ENCODE assay signal across 15 cellular contexts in the genomic region with DNA sequence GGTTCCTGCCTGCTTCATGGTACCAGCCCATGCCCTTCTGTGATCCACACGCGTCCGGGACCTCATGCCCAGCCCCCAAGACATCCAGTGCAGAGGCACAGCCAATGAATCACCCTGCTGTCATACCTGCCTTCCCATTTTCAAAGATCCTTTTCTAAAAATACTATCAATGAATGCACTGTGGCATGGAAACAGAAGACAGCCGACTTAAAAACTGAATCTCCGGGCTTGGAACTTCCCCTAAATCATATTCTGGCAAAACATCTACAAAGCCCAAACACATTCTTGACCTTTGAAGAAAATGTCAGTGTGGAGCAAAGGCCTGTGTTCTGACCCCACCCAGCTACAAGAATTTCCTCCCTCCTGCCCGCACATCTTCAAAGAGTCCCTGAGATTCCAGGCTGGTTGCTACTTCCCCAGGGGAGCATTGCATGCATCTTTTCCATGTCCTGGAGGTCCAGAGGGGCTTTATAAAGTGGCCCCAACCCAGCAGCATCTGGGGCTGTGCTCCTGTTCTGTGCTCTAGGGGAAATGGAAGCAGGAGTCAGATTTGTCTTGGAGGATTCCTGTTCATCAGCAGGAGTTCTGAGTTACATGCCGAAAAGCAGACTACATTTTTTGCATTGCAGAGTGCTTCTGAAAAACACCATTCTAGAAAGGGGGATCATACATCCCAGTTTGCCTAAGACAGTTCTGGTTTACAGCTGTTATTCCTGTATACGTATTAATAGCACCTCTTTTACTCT.
DNase-seq lines count a peak whose midpoint lies in the region; ATAC-seq and TF ChIP-seq lines count a peak whose summit lies in the region.
"Had no signal": no experiment of that assay in that cellular context is flagged by ENCODE, and none has a peak within 500 bp of the region (broad histone marks: within the 10 kb centered on the region; RNA-seq: fewer than 3 reads in every experiment).

No MANE protein-coding gene starts in this region.

- H3K4me1 ChIP-seq in mesendoderm (ENCODE audit: control insufficient read depth, low read depth, low read length), result no peaks in the 10 kb centered on the region

- no peak overlapping the region for H3K56ac ChIP-seq in mesendoderm (ENCODE audit: low read length)

- no CpG with 5 or more reads among the region's 8 CpGs for WGBS in mesendoderm (ENCODE audit: extremely low coverage, insufficient coverage, low lambda C conversion rate)

- no peak overlapping the region for H3K4me2 ChIP-seq in mesendoderm (ENCODE audit: low read length)

- no peak overlapping the region for H3K27ac ChIP-seq in mesendoderm (ENCODE audit: low read depth, low read length)

- no peak overlapping the region for H4K8ac ChIP-seq in mesendoderm (ENCODE audit: low read depth, low read length)

- no peak overlapping the region for H3K4ac ChIP-seq in mesendoderm (ENCODE audit: low read depth, low read length)

- no peak overlapping the region for H2BK5ac ChIP-seq in mesendoderm (ENCODE audit: low read length)

- no peak overlapping the region for H3K9ac ChIP-seq in mesendoderm (ENCODE audit: low read length)

- DNase-seq in AG08395 (ENCODE audit: low spot score) (peak; percentile 35), HT1080 (ENCODE audit: low read depth) (peak; percentile 81), choroid plexus epithelial cell (ENCODE audit: low read depth) (peak; percentile 70), mesendoderm (peak; percentile 31), SHP77 (lab: John Stamatoyannopoulos, UW) (no peak), C1 segment of cervical spinal cord (lab: John Stamatoyannopoulos, UW) (no peak), NCI-H1417 (lab: John Stamatoyannopoulos, UW) (no peak)
- DNase-seq: endodermal cell; hippocampal formation; NCI-H187; NCI-H82; posterior cingulate gyrus; stimulated activated CD4-positive, alpha-beta T cell treated with anti-CD3 and anti-CD28 coated beads, Interleukin-2, amount 100 ng/mL, for 24 hours had no signal

- no peak overlapping the region for H2BK120ac ChIP-seq in mesendoderm (ENCODE audit: low read depth, low read length)

- H4K5ac ChIP-seq in mesendoderm (ENCODE audit: low read length), result no peak overlapping the region

- H2AK5ac ChIP-seq in mesendoderm (ENCODE audit: low read length), result no peak overlapping the region

- ATAC-seq in GM19455 (IDR thresholded peaks at IDR 0.05; ENCODE audit: unreplicated experiment), result no peak
- ATAC-seq: stimulated activated memory B cell treated with anti-CD40 and anti-IgM and Interleukin-4, amounts not matched to agents 10 μg/mL and 1 μg/mL and 100 μg/mL, for 72 hours had no signal

- H3K36me3 ChIP-seq in mesendoderm (ENCODE audit: control insufficient read depth, insufficient read depth, low read length), result no peaks in the 10 kb centered on the region

- H3K4me3 ChIP-seq in choroid plexus epithelial cell (ENCODE audit: low read depth, low read length) (no peak overlapping the region), mesendoderm (ENCODE audit: low read length) (no peak overlapping the region)

- no peak overlapping the region for H3K23ac ChIP-seq in mesendoderm (ENCODE audit: low read length)

- H3K27me3 ChIP-seq in mesendoderm (ENCODE audit: insufficient read depth, low read length, poor library complexity), result no peaks in the 10 kb centered on the region

- H3K18ac ChIP-seq in mesendoderm (ENCODE audit: low read length), result no peak overlapping the region

- H3K79me1 ChIP-seq in mesendoderm (ENCODE audit: low read length), result no peaks in the 10 kb centered on the region

- no peak for TF ChIP-seq CTCF in choroid plexus epithelial cell (conservative IDR thresholded peaks at IDR 0.05; ENCODE audit: low read depth, low read length)

- no peaks in the 10 kb centered on the region for H3K79me2 ChIP-seq in mesendoderm (ENCODE audit: control insufficient read depth, insufficient read depth, low read length)

- no peak overlapping the region for H2BK15ac ChIP-seq in mesendoderm (replicated peaks; ENCODE audit: low read depth)

Comparison
In these comparisons a context has a peak if more than half of its experiments do, and no peak if none do; other contexts are left out.
1. DNase-seq: peak in AG08395 (single experiment), HT1080 (single experiment), choroid plexus epithelial cell (single experiment) and mesendoderm (single experiment); none in SHP77 (0 of 2), C1 segment of cervical spinal cord (0 of 14) and NCI-H1417 (0 of 3).